In the genomic region with DNA sequence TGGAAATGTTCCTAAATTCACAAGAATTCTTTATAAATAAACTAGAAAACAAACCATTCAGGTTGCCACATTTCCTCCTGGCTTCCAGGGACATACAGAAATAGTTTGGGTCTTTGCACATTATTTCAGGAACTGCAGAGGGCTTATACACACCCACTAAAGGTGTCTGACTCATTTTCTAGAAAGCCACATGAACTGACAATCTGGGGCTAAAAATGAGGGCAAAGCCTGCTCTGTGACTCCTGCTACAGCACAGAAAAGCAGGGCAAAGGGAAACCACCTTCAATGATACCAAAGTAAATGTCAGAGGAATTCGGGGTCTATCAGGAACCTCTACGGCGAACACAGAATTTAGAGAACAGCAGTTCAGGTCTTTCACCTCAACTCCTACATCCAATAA, we compare ENCODE assay signal across 10 cellular contexts.
DNase-seq lines count a peak whose midpoint lies in the region; ATAC-seq, FAIRE-seq and TF ChIP-seq lines count a peak whose summit lies in the region.
"Had no signal": no experiment of that assay in that cellular context is flagged by ENCODE, and none has a peak within 500 bp of the region (broad histone marks: within the 10 kb centered on the region; RNA-seq: fewer than 3 reads in every experiment).

No MANE protein-coding gene starts in this region.

- no peaks in the 10 kb centered on the region for H3K27me3 ChIP-seq in CD4-positive, CD25-positive, alpha-beta regulatory T cell (ENCODE audit: control insufficient read depth, insufficient read depth, low read length)
- no peaks in the 10 kb centered on the region; the same call in 1 of the 2 replicates for H3K27me3 ChIP-seq in IMR-90 (ENCODE audit: control insufficient read depth, insufficient read depth, low read length)
- no peaks in the 10 kb centered on the region for H3K27me3 ChIP-seq in foreskin keratinocyte
- no peaks in the 10 kb centered on the region for H3K27me3 ChIP-seq in GM23338 (ENCODE audit: insufficient read depth)
- no peaks in the 10 kb centered on the region for H3K27me3 ChIP-seq in HepG2 (ENCODE audit: control insufficient read depth in 1 of 2, insufficient read depth in 2 of 2, low read length in 2 of 2)

- no peak overlapping the region for H2AFZ ChIP-seq in IMR-90 (replicated peaks; ENCODE audit: low read length, poor library complexity)
- no peak overlapping the region for H2AFZ ChIP-seq in GM23338
- H2AFZ ChIP-seq in HepG2 (ENCODE audit: low read length): no peak overlapping the region

- peaks cover 19% of the 10 kb centered on the region for H3K36me3 Mint-ChIP-seq in CD4-positive, CD25-positive, alpha-beta regulatory T cell
- peaks cover 35% of the 10 kb centered on the region for H3K36me3 Mint-ChIP-seq in activated CD8-positive, alpha-beta T cell treated with anti-CD3 and anti-CD28 coated beads, Interleukin-2, amount 10 ng/mL, durations not matched to agents 7 days and 5 days (ENCODE audit: low read depth)
- no peaks in the 10 kb centered on the region for H3K36me3 Mint-ChIP-seq in GM23338 (ENCODE audit: low read depth)

- H3F3A ChIP-seq in GM23338 (replicated peaks; ENCODE audit: low read depth): no peaks in the 10 kb centered on the region

- no peaks in the 10 kb centered on the region for H3K9me2 ChIP-seq in GM23338 (ENCODE audit: insufficient read depth)

- no peak overlapping the region for H2BK15ac ChIP-seq in IMR-90 (ENCODE audit: low read depth, low read length)

- H3K4me2 ChIP-seq in IMR-90 (ENCODE audit: low read depth, low read length) (no peak overlapping the region; the same call in 1 of the 2 replicates), GM23338 (no peak overlapping the region), HepG2 (ENCODE audit: low read depth, low read length) (no peak overlapping the region)

- H2AK5ac ChIP-seq in IMR-90 (ENCODE audit: low read depth, low read length): no peak overlapping the region

- DNase-seq in CD4-positive, CD25-positive, alpha-beta regulatory T cell: peak in 1 of 3 donors; percentile 18
- DNase-seq in IMR-90: peak; percentile 13
- peak; percentile 22 for DNase-seq in activated CD8-positive, alpha-beta T cell treated with anti-CD3 and anti-CD28 coated beads, Interleukin-2, amount 10 ng/mL, durations not matched to agents 7 days and 5 days
- DNase-seq in foreskin keratinocyte: no peak
- no peak for DNase-seq in GM23338 (ENCODE audit: low spot score)
- DNase-seq in HepG2 (ENCODE audit: low spot score): no peak
- DNase-seq: MM.1S had no signal

- H4K8ac ChIP-seq in IMR-90 (ENCODE audit: low read depth in 2 of 2, low read length in 2 of 2): no peak overlapping the region

- peak; percentile 48 to 54 for ATAC-seq in CD4-positive, CD25-positive, alpha-beta regulatory T cell (ENCODE audit: low read depth in 2 of 2)
- ATAC-seq in IMR-90 (ENCODE audit: low read depth): no peak
- ATAC-seq in activated CD8-positive, alpha-beta T cell treated with anti-CD3 and anti-CD28 coated beads, Interleukin-2, amount 10 ng/mL, durations not matched to agents 7 days and 5 days: peak; percentile 52
- ATAC-seq in foreskin keratinocyte: peak; percentile 33
- no peak for ATAC-seq in GM21717 (IDR thresholded peaks at IDR 0.05; ENCODE audit: unreplicated experiment)
- ATAC-seq in GM21423 (IDR thresholded peaks at IDR 0.05; ENCODE audit: unreplicated experiment): no peak
- ATAC-seq in GM23338: no peak
- ATAC-seq in HepG2: no peak

- peaks cover 6 to 29% of the 10 kb centered on the region in 2 experiments; a peak in 3 of 4 replicates for H3K79me1 ChIP-seq in IMR-90 (ENCODE audit: low read depth in 1 of 2, low read length in 2 of 2)

- no peak overlapping the region for H2BK5ac ChIP-seq in IMR-90 (ENCODE audit: low read depth, low read length, poor library complexity, severe bottlenecking)

- no peak overlapping the region for H3K4me3 ChIP-seq in CD4-positive, CD25-positive, alpha-beta regulatory T cell (ENCODE audit: low read depth, low read length)
- H3K4me3 ChIP-seq in IMR-90 (ENCODE audit: insufficient read depth, low read depth, low read length) (no peak overlapping the region), GM23338 (no peak overlapping the region), HepG2 (replicated peaks in 1 of 3; ENCODE audit: insufficient read depth in 1 of 3, low read depth in 2 of 3, low read length in 3 of 3) (no peak overlapping the region)
- H3K4me3 ChIP-seq: lung had no signal

- WGBS in IMR-90 (ENCODE audit: extremely low coverage in 2 of 2, insufficient read length in 1 of 2), 2 experiments: 100% methylated on average over 1 of the region's 3 CpGs; no CpG with 5 or more reads in 1 of the 2 experiments
- 100% methylated on average over 1 of the region's 3 CpGs for WGBS in HepG2 (ENCODE audit: low lambda C conversion rate)

- no peak overlapping the region for H4K5ac ChIP-seq in IMR-90 (ENCODE audit: low read depth, low read length)

- H3K9me3 Mint-ChIP-seq in CD4-positive, CD25-positive, alpha-beta regulatory T cell: peaks cover 0 to 2% (median 0%) of the 10 kb centered on the region in 7 donors
- H3K9me3 Mint-ChIP-seq in activated CD8-positive, alpha-beta T cell treated with anti-CD3 and anti-CD28 coated beads, Interleukin-2, amount 10 ng/mL, durations not matched to agents 7 days and 5 days (ENCODE audit: insufficient read depth): no peaks in the 10 kb centered on the region
- H3K9me3 Mint-ChIP-seq in GM23338: no peaks in the 10 kb centered on the region

- H3K9me3 ChIP-seq in CD4-positive, CD25-positive, alpha-beta regulatory T cell (ENCODE audit: control insufficient read depth in 2 of 2, low read length in 2 of 2): no peaks in the 10 kb centered on the region
- H3K9me3 ChIP-seq in IMR-90 (ENCODE audit: control insufficient read depth, insufficient read depth, low read length) (no peaks in the 10 kb centered on the region), HepG2 (ENCODE audit: low read length) (no peaks in the 10 kb centered on the region)

- peaks cover 6 to 78% (median 41%) of the 10 kb centered on the region in 4 donors for H3K4me1 Mint-ChIP-seq in CD4-positive, CD25-positive, alpha-beta regulatory T cell
- peaks cover 67% of the 10 kb centered on the region for H3K4me1 Mint-ChIP-seq in activated CD8-positive, alpha-beta T cell treated with anti-CD3 and anti-CD28 coated beads, Interleukin-2, amount 10 ng/mL, durations not matched to agents 7 days and 5 days (ENCODE audit: low read depth)
- H3K4me1 Mint-ChIP-seq in GM23338: peaks cover 34% of the 10 kb centered on the region

- H4K91ac ChIP-seq in IMR-90 (ENCODE audit: insufficient read depth, low read depth, low read length): no peak overlapping the region

- H4K20me1 ChIP-seq in IMR-90 (ENCODE audit: insufficient read depth, low read length) (no peaks in the 10 kb centered on the region; the same call in 1 of the 2 replicates), GM23338 (replicated peaks; ENCODE audit: insufficient read depth) (no peaks in the 10 kb centered on the region), HepG2 (ENCODE audit: insufficient read depth, low read length) (no peaks in the 10 kb centered on the region)

- TF ChIP-seq RAD21 in IMR-90 (IDR thresholded peaks at IDR 0.05; ENCODE audit: low read length): no peak
- no peak for TF ChIP-seq RAD21 in HepG2 (CRISPR knock-in tag; IDR thresholded peaks at IDR 0.05)

- H3K27ac ChIP-seq in CD4-positive, CD25-positive, alpha-beta regulatory T cell (ENCODE audit: insufficient read depth, low read length, poor library complexity, severe bottlenecking): peak overlapping the region; percentile 1
- no peak overlapping the region for H3K27ac ChIP-seq in IMR-90 (ENCODE audit: insufficient read depth, low read length)
- no peak overlapping the region for H3K27ac ChIP-seq in foreskin keratinocyte
- no peak overlapping the region for H3K27ac ChIP-seq in GM23338 (ENCODE audit: low read depth)
- H3K27ac ChIP-seq in HepG2 (ENCODE audit: extremely low read length, insufficient read depth, low read length): no peak overlapping the region

- TF ChIP-seq POLR2A in IMR-90 (IDR thresholded peaks at IDR 0.05; ENCODE audit: low read depth, low read length) (no peak), HepG2 (IDR thresholded peaks at IDR 0.05; ENCODE audit: insufficient read depth in 1 of 2, low read depth in 2 of 2, low read length in 2 of 2) (no peak)

- intact Hi-C loops in IMR-90 (cut with micrococcal nuclease): no loop called here
- intact Hi-C loops in HepG2 (cut with micrococcal nuclease; ENCODE audit: unreplicated experiment): no loop called here

- CTCF ChIA-PET in IMR-90 (lab: Yijun Ruan, JAX): no interaction called here
- CTCF ChIA-PET in activated CD8-positive, alpha-beta T cell treated with anti-CD3 and anti-CD28 coated beads, Interleukin-2, amount 10 ng/mL, durations not matched to agents 7 days and 5 days (lab: Charles Lee): no interaction called here
- CTCF ChIA-PET in HepG2 (lab: Yijun Ruan, JAX; ENCODE audit: low intra/inter-chr PET ratio, low total read pairs): no interaction called here

- H3K36me3 ChIP-seq in CD4-positive, CD25-positive, alpha-beta regulatory T cell (ENCODE audit: control insufficient read depth, insufficient read depth, low read length): peaks cover 31% of the 10 kb centered on the region
- H3K36me3 ChIP-seq in IMR-90 (ENCODE audit: control insufficient read depth, insufficient read depth, low read length): no peaks in the 10 kb centered on the region
- H3K36me3 ChIP-seq in GM23338 (ENCODE audit: insufficient read depth): no peaks in the 10 kb centered on the region
- no peaks in the 10 kb centered on the region for H3K36me3 ChIP-seq in HepG2 (replicated peaks in 1 of 2; ENCODE audit: control insufficient read depth in 1 of 2, insufficient read depth in 2 of 2, low read length in 2 of 2)

- no peak overlapping the region for H3K9ac ChIP-seq in IMR-90 (ENCODE audit: low read depth, low read length)
- H3K9ac ChIP-seq in HepG2 (ENCODE audit: insufficient read depth, low read depth, low read length): no peak overlapping the region

- H3K56ac ChIP-seq in IMR-90 (ENCODE audit: extremely low read depth, insufficient read depth, low read length): no peak overlapping the region

- H2BK120ac ChIP-seq in IMR-90 (ENCODE audit: low read depth, low read length): no peak overlapping the region

- POLR2A ChIA-PET in IMR-90 (lab: Charles Lee; ENCODE audit: unreplicated experiment) (no interaction called here), HepG2 (lab: Yijun Ruan, JAX) (no interaction called here)
- POLR2A ChIA-PET in activated CD8-positive, alpha-beta T cell treated with anti-CD3 and anti-CD28 coated beads, Interleukin-2, amount 10 ng/mL, durations not matched to agents 7 days and 5 days (lab: Charles Lee): no interaction called here

- no peak overlapping the region for H3K23ac ChIP-seq in IMR-90 (ENCODE audit: low read depth, low read length)

- peak overlapping the region in 1 of 3 donors; percentile 91 for H3K27ac Mint-ChIP-seq in CD4-positive, CD25-positive, alpha-beta regulatory T cell
- peak overlapping the region; percentile 57 for H3K27ac Mint-ChIP-seq in activated CD8-positive, alpha-beta T cell treated with anti-CD3 and anti-CD28 coated beads, Interleukin-2, amount 10 ng/mL, durations not matched to agents 7 days and 5 days
- no peak overlapping the region for H3K27ac Mint-ChIP-seq in GM23338

- TF ChIP-seq EP300 in HepG2 (IDR thresholded peaks at IDR 0.05; ENCODE audit: low read depth in 2 of 2, low read length in 2 of 2): no peak
- no peak for TF ChIP-seq EP300 in HepG2 (CRISPR knock-in tag; IDR thresholded peaks at IDR 0.05; ENCODE audit: borderline replicate concordance)

- no peak for TF ChIP-seq CTCF in IMR-90 (conservative IDR thresholded peaks at IDR 0.05; ENCODE audit: low read depth, low read length)
- TF ChIP-seq CTCF in foreskin keratinocyte (conservative IDR thresholded peaks at IDR 0.05): no peak
- no peak for TF ChIP-seq CTCF in GM23338 (conservative IDR thresholded peaks at IDR 0.05; ENCODE audit: low read depth in 2 of 2)
- no peak for TF ChIP-seq CTCF in HepG2 (CRISPR knock-in tag; IDR thresholded peaks at IDR 0.05)

- H2AK9ac ChIP-seq in IMR-90 (replicated peaks; ENCODE audit: low read depth, low read length, poor library complexity): no peak overlapping the region

- no peak overlapping the region for H3K4me3 Mint-ChIP-seq in CD4-positive, CD25-positive, alpha-beta regulatory T cell
- H3K4me3 Mint-ChIP-seq in activated CD8-positive, alpha-beta T cell treated with anti-CD3 and anti-CD28 coated beads, Interleukin-2, amount 10 ng/mL, durations not matched to agents 7 days and 5 days: no peak overlapping the region
- no peak overlapping the region for H3K4me3 Mint-ChIP-seq in GM23338

- no peak overlapping the region for H3K18ac ChIP-seq in IMR-90 (ENCODE audit: low read depth, low read length)

- H3K4me1 ChIP-seq in CD4-positive, CD25-positive, alpha-beta regulatory T cell (ENCODE audit: control insufficient read depth, insufficient read depth, low read length, poor library complexity, severe bottlenecking): peaks cover 40% of the 10 kb centered on the region
- peaks cover 11% of the 10 kb centered on the region for H3K4me1 ChIP-seq in IMR-90 (ENCODE audit: control insufficient read depth, insufficient read depth, low read length)
- H3K4me1 ChIP-seq in foreskin keratinocyte: peaks cover 12% of the 10 kb centered on the region
- H3K4me1 ChIP-seq in GM23338 (ENCODE audit: insufficient read depth): peaks cover 6% of the 10 kb centered on the region; the same call in 1 of the 2 replicates
- H3K4me1 ChIP-seq in HepG2 (ENCODE audit: insufficient read depth, low read length): no peaks in the 10 kb centered on the region

- H3K27me3 Mint-ChIP-seq in CD4-positive, CD25-positive, alpha-beta regulatory T cell: no peaks in the 10 kb centered on the region
- no peaks in the 10 kb centered on the region for H3K27me3 Mint-ChIP-seq in activated CD8-positive, alpha-beta T cell treated with anti-CD3 and anti-CD28 coated beads, Interleukin-2, amount 10 ng/mL, durations not matched to agents 7 days and 5 days (ENCODE audit: low read depth)
- peaks cover 4% of the 10 kb centered on the region for H3K27me3 Mint-ChIP-seq in GM23338 (ENCODE audit: insufficient read depth, low read depth, poor library complexity)

- H3K9me1 ChIP-seq in IMR-90 (ENCODE audit: insufficient read depth, low read length): no peaks in the 10 kb centered on the region

- H3K14ac ChIP-seq in IMR-90 (replicated peaks; ENCODE audit: low read depth, low read length): 0 out of 2 replicates have a peak overlapping the region, but pooled peaks have one; percentile 11

- no TSS peak for BruUV-seq in IMR-90 (replicated peaks; lab: Mats Ljungman, UMichigan)
- BruUV-seq in HepG2 (replicated peaks; lab: Mats Ljungman, UMichigan): no TSS peak

- H3K79me2 ChIP-seq in GM23338 (replicated peaks; ENCODE audit: insufficient read depth) (no peaks in the 10 kb centered on the region), HepG2 (ENCODE audit: insufficient read depth, low read length) (no peaks in the 10 kb centered on the region)

- no peak for FAIRE-seq in HepG2 (lab: Jason Lieb, UNC)

- in situ Hi-C loops in IMR-90 (cut with MboI; ENCODE audit: low sequenced_read_pairs): no loop called here
- in situ Hi-C loops in HepG2 (cut with HindIII; ENCODE audit: extremely low pct_ligation_motif_present, low pct_unique_long_range_greater_than_20kb): no loop called here

- no peak overlapping the region for H2BK20ac ChIP-seq in IMR-90 (ENCODE audit: low read depth, low read length)

- dilution Hi-C loops in IMR-90 (cut with HindIII; ENCODE audit: low sequenced_read_pairs, unreplicated experiment): no loop called here

- no peak overlapping the region for H3K4ac ChIP-seq in IMR-90 (ENCODE audit: low read depth, low read length)

Comparison
In these comparisons a context has a peak if more than half of its experiments do, and no peak if none do; other contexts are left out.
1. ATAC-seq: peak in CD4-positive, CD25-positive, alpha-beta regulatory T cell (2 of 2), activated CD8-positive, alpha-beta T cell treated with anti-CD3 and anti-CD28 coated beads, Interleukin-2, amount 10 ng/mL, durations not matched to agents 7 days and 5 days (single experiment) and foreskin keratinocyte (single experiment); none in IMR-90 (single experiment), GM21717 (single experiment), GM21423 (single experiment), GM23338 (single experiment) and HepG2 (single experiment).
2. DNase-seq: peak in IMR-90 (single experiment) and activated CD8-positive, alpha-beta T cell treated with anti-CD3 and anti-CD28 coated beads, Interleukin-2, amount 10 ng/mL, durations not matched to agents 7 days and 5 days (single experiment); none in foreskin keratinocyte (0 of 2), GM23338 (single experiment) and HepG2 (single experiment).